ENCODE assay signal across 11 cellular contexts in genomic region chrX:140713174-140713539, GRCh38. TPM values are rescaled to one million over a fixed set of nuclear protein-coding genes. Genes with fewer than 3 reads are reported as not detected.
DNase-seq lines count a peak whose midpoint lies in the region; ATAC-seq and TF ChIP-seq lines count a peak whose summit lies in the region.
"Had no signal": no experiment of that assay in that cellular context is flagged by ENCODE, and none has a peak within 500 bp of the region (broad histone marks: within the 10 kb centered on the region; RNA-seq: fewer than 3 reads in every experiment).

No MANE protein-coding gene starts in this region.

- TF ChIP-seq CTCF in MCF 10A (IDR thresholded peaks at IDR 0.05; ENCODE audit: unreplicated experiment): no peak
- no peak for TF ChIP-seq CTCF in mammary epithelial cell (conservative IDR thresholded peaks at IDR 0.05 in 1 of 2, IDR thresholded peaks at IDR 0.05 in 1 of 2; ENCODE audit: extremely low read depth in 1 of 2, insufficient read depth in 1 of 2, low read depth in 1 of 2, low read length in 2 of 2)

- H3K4me1 ChIP-seq in mammary epithelial cell (ENCODE audit: insufficient read depth, low read length) (no peaks in the 10 kb centered on the region), thymus (ENCODE audit: control insufficient read depth, insufficient read depth, low read length) (no peaks in the 10 kb centered on the region)

- H3K27ac Mint-ChIP-seq in MCF 10A (ENCODE audit: low read depth, unreplicated experiment): peak overlapping the region; percentile 68
- H3K27ac Mint-ChIP-seq: activated naive CD8-positive, alpha-beta T cell treated with anti-CD3 and anti-CD28 coated beads, Interleukin-2, amount 10 ng/mL, durations not matched to agents 7 days and 5 days had no signal

- H3K4me3 ChIP-seq in mammary epithelial cell (replicated peaks in 1 of 3; ENCODE audit: insufficient read depth in 1 of 3, low read depth in 2 of 3, low read length in 3 of 3) (no peak overlapping the region), thymus (ENCODE audit: low read length) (peak overlapping the region; percentile 9)

- no peak for DNase-seq in MCF 10A (ENCODE audit: unreplicated experiment)
- DNase-seq in mammary epithelial cell: no peak
- DNase-seq in T1000 (lab: John Stamatoyannopoulos, UW): peak; percentile 68
- DNase-seq in kidney glomerular epithelial cell (lab: John Stamatoyannopoulos, UW): peak; percentile 10
- no peak for DNase-seq in NCI-H2196 (lab: John Stamatoyannopoulos, UW; ENCODE audit: unreplicated experiment)
- DNase-seq: activated naive CD8-positive, alpha-beta T cell treated with anti-CD3 and anti-CD28 coated beads, Interleukin-2, amount 10 ng/mL, durations not matched to agents 7 days and 5 days; KG1; NK-92 treated with Interleukin-12 subunit alpha and Interleukin-12 subunit beta, amount 100 ng/mL, for 24 hours had no signal

- 42% methylated on average over 6 of the region's 6 CpGs for WGBS in mammary epithelial cell (ENCODE audit: low coverage, missing lambda C conversion rate)
- 5% methylated on average over 6 of the region's 6 CpGs for WGBS in thymus

- no peaks in the 10 kb centered on the region for H3K79me2 ChIP-seq in mammary epithelial cell (ENCODE audit: insufficient read depth, low read length)

- H3K27ac ChIP-seq in mammary epithelial cell (ENCODE audit: insufficient read depth, low read depth, low read length): no peak overlapping the region
- H3K27ac ChIP-seq in thymus (ENCODE audit: low read depth): no peak overlapping the region

- H3K9me3 Mint-ChIP-seq in MCF 10A (ENCODE audit: unreplicated experiment): no peaks in the 10 kb centered on the region
- H3K9me3 Mint-ChIP-seq: activated naive CD8-positive, alpha-beta T cell treated with anti-CD3 and anti-CD28 coated beads, Interleukin-2, amount 10 ng/mL, durations not matched to agents 7 days and 5 days had no signal

- H3K36me3 Mint-ChIP-seq in MCF 10A (ENCODE audit: insufficient read depth, unreplicated experiment): no peaks in the 10 kb centered on the region
- H3K36me3 Mint-ChIP-seq: activated naive CD8-positive, alpha-beta T cell treated with anti-CD3 and anti-CD28 coated beads, Interleukin-2, amount 10 ng/mL, durations not matched to agents 7 days and 5 days had no signal

- H3K9me3 ChIP-seq in mammary epithelial cell (replicated peaks; ENCODE audit: insufficient read depth, low read length) (peaks cover 4% of the 10 kb centered on the region), thymus (ENCODE audit: control insufficient read depth) (no peaks in the 10 kb centered on the region)

- H3K27me3 ChIP-seq in mammary epithelial cell (ENCODE audit: insufficient read depth, low read length) (no peaks in the 10 kb centered on the region), thymus (ENCODE audit: control insufficient read depth, insufficient read depth) (no peaks in the 10 kb centered on the region)

- H3K27me3 Mint-ChIP-seq in MCF 10A (ENCODE audit: insufficient read depth, unreplicated experiment): peaks cover 23% of the 10 kb centered on the region

- no peaks in the 10 kb centered on the region for H3K36me3 ChIP-seq in mammary epithelial cell (ENCODE audit: insufficient read depth, low read length)
- H3K36me3 ChIP-seq in thymus (ENCODE audit: control insufficient read depth, insufficient read depth): no peaks in the 10 kb centered on the region

- peak overlapping the region; percentile 51 for H3K4me3 Mint-ChIP-seq in MCF 10A (ENCODE audit: unreplicated experiment)
- H3K4me3 Mint-ChIP-seq: activated naive CD8-positive, alpha-beta T cell treated with anti-CD3 and anti-CD28 coated beads, Interleukin-2, amount 10 ng/mL, durations not matched to agents 7 days and 5 days had no signal

- POLR2A ChIA-PET in MCF 10A (lab: Yijun Ruan, JAX): interaction anchor here (0.6 kb wide), 1 partner anchor 11 kb away, joined by 4 read pairs; no protein-coding TSS in a partner anchor

- H2AFZ ChIP-seq in mammary epithelial cell (ENCODE audit: low read depth, low read length): no peak overlapping the region

- intact Hi-C loops in MCF 10A (cut with micrococcal nuclease) (no loop called here), mammary epithelial cell (cut with micrococcal nuclease) (no loop called here)

- no TSS peak for BruUV-seq in MCF 10A (replicated peaks; lab: Mats Ljungman, UMichigan)
- no TSS peak for BruUV-seq in mammary epithelial cell (replicated peaks; lab: Mats Ljungman, UMichigan)

- CTCF ChIA-PET in MCF 10A (lab: Yijun Ruan, JAX): interaction anchor here (0.6 to 1.0 kb wide), 5 partner anchors 12 to 1157 kb away, joined by 3 to 6 read pairs (median 4); no protein-coding TSS in a partner anchor
- CTCF ChIA-PET in mammary epithelial cell (lab: Charles Lee; ENCODE audit: low non-redundant PET): no interaction called here

- dilution Hi-C loops in mammary epithelial cell (cut with HindIII; ENCODE audit: low sequenced_read_pairs): no loop called here

- H4K20me1 ChIP-seq in mammary epithelial cell (ENCODE audit: insufficient read depth, low read length): no peaks in the 10 kb centered on the region

- in situ Hi-C loops in mammary epithelial cell (cut with MboI; ENCODE audit: low sequenced_read_pairs in 2 of 2): no loop called here

- ATAC-seq in GM18517 (IDR thresholded peaks at IDR 0.05; ENCODE audit: unreplicated experiment) (no peak), HG02763 (IDR thresholded peaks at IDR 0.05; ENCODE audit: unreplicated experiment) (no peak)

- no peak overlapping the region for H3K4me2 ChIP-seq in mammary epithelial cell (ENCODE audit: insufficient read depth, low read depth, low read length)

- H3K4me1 Mint-ChIP-seq in MCF 10A (ENCODE audit: insufficient read depth, unreplicated experiment): no peaks in the 10 kb centered on the region
- H3K4me1 Mint-ChIP-seq: activated naive CD8-positive, alpha-beta T cell treated with anti-CD3 and anti-CD28 coated beads, Interleukin-2, amount 10 ng/mL, durations not matched to agents 7 days and 5 days had no signal

- H3K9ac ChIP-seq in mammary epithelial cell (ENCODE audit: insufficient read depth, low read length): no peak overlapping the region

RNA-seq across cellular contexts. Expression of gene LINC00632, which starts 3.6 kb away (rescaled TPM):
- total RNA-seq in MCF 10A (2022) (7.4 and 16.9 TPM in 2 replicates), mammary epithelial cell (under 1 TPM in 1 of 2 donors, not detected in 1; under 0.01 TPM)
- polyA plus RNA-seq in mammary epithelial cell (0.02 TPM), thymus (3.9 TPM)
- polyA minus RNA-seq in mammary epithelial cell: not detected
- total RNA-seq: activated naive CD8-positive, alpha-beta T cell treated with anti-CD3 and anti-CD28 coated beads, Interleukin-2, amount 10 ng/mL, durations not matched to agents 7 days and 5 days had no signal

Comparison
In these comparisons a context has a peak if more than half of its experiments do, and no peak if none do; other contexts are left out.
1. DNase-seq: peak in T1000 (single experiment) and kidney glomerular epithelial cell (single experiment); none in MCF 10A (single experiment), mammary epithelial cell (single experiment) and NCI-H2196 (single experiment).